Comparison of ENCODE assay signal across 1 cellular context in the genomic region with DNA sequence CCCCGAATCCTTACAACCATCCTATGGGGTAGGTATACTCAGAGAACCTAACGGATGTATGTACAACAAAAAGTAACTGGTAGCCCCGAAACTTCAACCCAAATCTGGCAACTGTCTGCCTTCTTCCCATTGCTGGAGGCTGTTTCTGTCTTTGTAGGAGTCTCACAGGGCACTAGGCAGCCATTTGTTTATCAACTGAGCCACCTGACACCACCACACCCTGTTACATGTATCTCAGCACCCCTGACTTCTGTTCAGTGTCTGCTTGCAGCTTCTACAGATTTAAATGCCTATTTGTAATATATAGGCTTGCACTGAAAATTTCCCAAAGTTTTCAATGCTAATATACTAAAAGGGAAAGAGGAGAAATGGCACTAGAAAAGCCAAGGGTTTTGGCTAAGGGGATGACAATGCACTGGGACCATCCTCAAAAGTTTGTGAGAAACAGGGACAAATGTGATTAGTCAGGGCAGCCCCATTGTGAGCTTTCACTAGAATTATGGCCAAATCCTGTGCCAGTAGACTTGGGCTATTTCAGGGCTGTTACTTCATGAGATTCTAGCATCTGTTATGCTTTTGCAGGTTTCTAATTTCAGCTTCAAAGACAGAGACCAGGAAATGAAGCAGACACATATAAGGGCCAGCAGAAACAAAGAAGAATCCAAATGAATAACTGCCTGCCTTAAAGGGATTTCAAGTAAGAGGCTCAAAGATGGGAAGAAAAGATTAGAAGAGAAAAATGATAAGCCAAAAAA.
TF ChIP-seq lines count a peak whose summit lies in the region.

No MANE protein-coding gene starts in this region.

TF ChIP-seq in H1, 55 proteins besides CTCF, POLR2A, EP300 and RAD21 (continued from another document):
- TF ChIP-seq, protein P1, sequence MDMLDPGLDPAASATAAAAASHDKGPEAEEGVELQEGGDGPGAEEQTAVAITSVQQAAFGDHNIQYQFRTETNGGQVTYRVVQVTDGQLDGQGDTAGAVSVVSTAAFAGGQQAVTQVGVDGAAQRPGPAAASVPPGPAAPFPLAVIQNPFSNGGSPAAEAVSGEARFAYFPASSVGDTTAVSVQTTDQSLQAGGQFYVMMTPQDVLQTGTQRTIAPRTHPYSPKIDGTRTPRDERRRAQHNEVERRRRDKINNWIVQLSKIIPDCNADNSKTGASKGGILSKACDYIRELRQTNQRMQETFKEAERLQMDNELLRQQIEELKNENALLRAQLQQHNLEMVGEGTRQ (IDR thresholded peaks at IDR 0.05; ENCODE audit: low read length): no peak
- TF ChIP-seq TEAD4 (IDR thresholded peaks at IDR 0.05; ENCODE audit: low read depth, low read length) (no peak), GABPA (IDR thresholded peaks at IDR 0.05; ENCODE audit: borderline replicate concordance, insufficient read depth, low read length) (no peak), PHF8 (conservative IDR thresholded peaks at IDR 0.05; ENCODE audit: low read depth, low read length) (no peak), SP1 (IDR thresholded peaks at IDR 0.05; ENCODE audit: low read depth, low read length) (no peak), TBP (IDR thresholded peaks at IDR 0.05; ENCODE audit: low read depth, low read length) (no peak), RNF2 (IDR thresholded peaks at IDR 0.05; ENCODE audit: borderline replicate concordance, low read depth, low read length, missing control alignments, poor library complexity, severe bottlenecking) (no peak), BRCA1 (IDR thresholded peaks at IDR 0.05; ENCODE audit: low read depth, low read length) (no peak), NRF1 (IDR thresholded peaks at IDR 0.05; ENCODE audit: low read depth, low read length) (no peak), CREB1 (IDR thresholded peaks at IDR 0.05) (no peak)
